11 cellular contexts compared by ENCODE assay signal in genomic region chr2:42928161-42928691, GRCh38.
DNase-seq lines count a peak whose midpoint lies in the region; ATAC-seq and TF ChIP-seq lines count a peak whose summit lies in the region.
"Had no signal": no experiment of that assay in that cellular context is flagged by ENCODE, and none has a peak within 500 bp of the region (broad histone marks: within the 10 kb centered on the region; RNA-seq: fewer than 3 reads in every experiment).

No MANE protein-coding gene starts in this region.

- H3K27ac ChIP-seq in Peyer's patch (peak overlapping the region; percentile 58 to 88 (median 79)), layer of hippocampus (ENCODE audit: low read depth, low read length) (peak overlapping the region; percentile 31), skeletal muscle tissue (ENCODE audit: low read depth, low read length) (peak overlapping the region; percentile 51)
- H3K27ac ChIP-seq: KMS-11 had no signal

- H3K4me3 ChIP-seq in Peyer's patch: no peak overlapping the region
- no peak overlapping the region for H3K4me3 ChIP-seq in skeletal muscle tissue (ENCODE audit: low read length in 3 of 3)

- H3K4me1 ChIP-seq in Peyer's patch (peaks cover 0 to 78% (median 29%) of the 10 kb centered on the region in 4 donors), skeletal muscle tissue (ENCODE audit: control insufficient read depth in 3 of 3, insufficient read depth in 3 of 3, low read length in 3 of 3) (peaks cover 80 to 83% (median 82%) of the 10 kb centered on the region in 3 donors)

- H3K9me3 ChIP-seq in Peyer's patch (no peaks in the 10 kb centered on the region), skeletal muscle tissue (ENCODE audit: control insufficient read depth in 3 of 3, low read length in 3 of 3) (no peaks in the 10 kb centered on the region)

- no peak for TF ChIP-seq POLR2A in Peyer's patch (IDR thresholded peaks at IDR 0.05)

- ATAC-seq in GM21528 (IDR thresholded peaks at IDR 0.05; ENCODE audit: low FRiP score, unreplicated experiment): no peak
- ATAC-seq: activated T-cell treated with anti-CD3 and anti-CD28 coated beads, Interleukin-2, amount 50 U/mL, for 72 hours had no signal

- TF ChIP-seq CTCF in Peyer's patch (IDR thresholded peaks at IDR 0.05): no peak

- DNase-seq in HT-29 (ENCODE audit: low spot score) (peak; percentile 45), Peyer's patch (no peak), NCI-H2196 (lab: John Stamatoyannopoulos, UW; ENCODE audit: unreplicated experiment) (no peak), mucosa of gallbladder (ENCODE audit: low spot score) (no peak)
- no peak for DNase-seq in activated CD4-positive, CD25-positive, alpha-beta regulatory T cell treated with anti-CD3 and anti-CD28 coated beads, Interleukin-2, amount 50 U/mL, for 72 hours
- DNase-seq: CD4-positive, alpha-beta memory T cell had no signal

- H3K36me3 ChIP-seq in Peyer's patch (no peaks in the 10 kb centered on the region), skeletal muscle tissue (ENCODE audit: control insufficient read depth in 3 of 3, insufficient read depth in 3 of 3, low read length in 3 of 3) (no peaks in the 10 kb centered on the region)

- peak overlapping the region in 2 of 3 donors; percentile 8 to 73 for H3K9ac ChIP-seq in skeletal muscle tissue (ENCODE audit: low read depth in 1 of 3, low read length in 3 of 3)
- H3K9ac ChIP-seq: KMS-11 had no signal

- H3K27me3 ChIP-seq in Peyer's patch (no peaks in the 10 kb centered on the region), layer of hippocampus (ENCODE audit: control insufficient read depth, insufficient read depth, low read length) (no peaks in the 10 kb centered on the region), skeletal muscle tissue (ENCODE audit: control insufficient read depth in 3 of 3, insufficient read depth in 3 of 3, low read length in 3 of 3) (no peaks in the 10 kb centered on the region)
